In genomic region chr2:32355976-32356734, GRCh38 we compare ENCODE assay signal across 8 cellular contexts. TPM values are rescaled to one million over a fixed set of nuclear protein-coding genes. Genes with fewer than 3 reads are reported as not detected.
A peak's percentile ranks its signal among the peaks of the same experiment; 100 is the strongest.
DNase-seq lines count a peak whose midpoint lies in the region; ATAC-seq and TF ChIP-seq lines count a peak whose summit lies in the region.

No MANE protein-coding gene starts in this region.

- peaks cover 25% of the 10 kb centered on the region for H3K4me1 ChIP-seq in CD4-positive, CD25-positive, alpha-beta regulatory T cell (ENCODE audit: control insufficient read depth, insufficient read depth, low read length, poor library complexity, severe bottlenecking)
- H3K4me1 ChIP-seq in hepatocyte (ENCODE audit: insufficient read depth), result peaks cover 25% of the 10 kb centered on the region
- H3K4me1 ChIP-seq in spleen, result peaks cover 14 to 42% (median 38%) of the 10 kb centered on the region in 6 donors

- no peaks in the 10 kb centered on the region for H3K27me3 Mint-ChIP-seq in CD4-positive, CD25-positive, alpha-beta regulatory T cell
- H3K27me3 Mint-ChIP-seq in activated B cell treated with CpG ODN at 0.5 μM for 24 hours, result no peaks in the 10 kb centered on the region

- POLR2A ChIA-PET in activated B cell treated with CpG ODN at 0.5 μM for 24 hours (lab: Charles Lee), result interaction anchor here (0.5 to 1.2 kb wide), 8 partner anchors 20 to 356 kb away, joined by 3 to 8 read pairs (median 4); partner anchors contain the start of gene SLC30A6

- H3K4me1 Mint-ChIP-seq in CD4-positive, CD25-positive, alpha-beta regulatory T cell, result peaks cover 23 to 34% (median 24%) of the 10 kb centered on the region in 4 donors
- peaks cover 33% of the 10 kb centered on the region for H3K4me1 Mint-ChIP-seq in activated B cell treated with CpG ODN at 0.5 μM for 24 hours

- H3K27me3 ChIP-seq in CD4-positive, CD25-positive, alpha-beta regulatory T cell (ENCODE audit: control insufficient read depth, insufficient read depth, low read length), result no peaks in the 10 kb centered on the region
- no peaks in the 10 kb centered on the region for H3K27me3 ChIP-seq in hepatocyte
- H3K27me3 ChIP-seq in spleen (replicated peaks in 1 of 7), result no peaks in the 10 kb centered on the region

- no peaks in the 10 kb centered on the region for H3K9me2 ChIP-seq in hepatocyte (replicated peaks; ENCODE audit: insufficient read depth)

- TF ChIP-seq POLR2A in spleen (IDR thresholded peaks at IDR 0.05), result no peak

- peaks cover under 1% of the 10 kb centered on the region for H3K36me3 Mint-ChIP-seq in CD4-positive, CD25-positive, alpha-beta regulatory T cell
- peaks cover 23% of the 10 kb centered on the region for H3K36me3 Mint-ChIP-seq in activated B cell treated with CpG ODN at 0.5 μM for 24 hours (ENCODE audit: low read depth)

- H3K27ac ChIP-seq in CD4-positive, CD25-positive, alpha-beta regulatory T cell (ENCODE audit: insufficient read depth, low read length, poor library complexity, severe bottlenecking), result peak overlapping the region; percentile 85
- H3K27ac ChIP-seq in hepatocyte (peak overlapping the region; percentile 99), spleen (peak overlapping the region; percentile 97 to 99 (median 98))

- peak overlapping the region; percentile 83 to 97 (median 93) for H3K27ac Mint-ChIP-seq in CD4-positive, CD25-positive, alpha-beta regulatory T cell
- H3K27ac Mint-ChIP-seq in activated B cell treated with CpG ODN at 0.5 μM for 24 hours, result peak overlapping the region; percentile 90

- H3K4me2 ChIP-seq in hepatocyte, result peak overlapping the region; percentile 73

- 9% methylated on average over 15 of the region's 17 CpGs for WGBS in hepatocyte (ENCODE audit: low lambda C conversion rate, missing lambda C conversion rate)
- 6 to 7% (median 6%) methylated on average over 17 of the region's 17 CpGs for WGBS in spleen, 5 donors

- TF ChIP-seq CTCF in activated B cell treated with CpG ODN at 0.5 μM for 24 hours (IDR thresholded peaks at IDR 0.05) (no peak), hepatocyte (IDR thresholded peaks at IDR 0.05; ENCODE audit: poor library complexity) (no peak), spleen (IDR thresholded peaks at IDR 0.05 in 8 of 11, conservative IDR thresholded peaks at IDR 0.05 in 3 of 11) (no peak)

- peak overlapping the region; percentile 85 for H3K4me3 ChIP-seq in CD4-positive, CD25-positive, alpha-beta regulatory T cell (ENCODE audit: low read depth, low read length)
- H3K4me3 ChIP-seq in hepatocyte, result peak overlapping the region; percentile 58
- peak overlapping the region; percentile 90 to 99 (median 96) for H3K4me3 ChIP-seq in spleen

- no peaks in the 10 kb centered on the region for H3K9me3 Mint-ChIP-seq in CD4-positive, CD25-positive, alpha-beta regulatory T cell
- no peaks in the 10 kb centered on the region for H3K9me3 Mint-ChIP-seq in activated B cell treated with CpG ODN at 0.5 μM for 24 hours

- H3K36me3 ChIP-seq in CD4-positive, CD25-positive, alpha-beta regulatory T cell (ENCODE audit: control insufficient read depth, insufficient read depth, low read length), result no peaks in the 10 kb centered on the region
- no peaks in the 10 kb centered on the region for H3K36me3 ChIP-seq in hepatocyte (replicated peaks; ENCODE audit: insufficient read depth, low read depth)
- H3K36me3 ChIP-seq in spleen, result peaks cover 0 to 6% (median 0%) of the 10 kb centered on the region in 6 donors

- intact Hi-C loops in activated B cell treated with CpG ODN at 0.5 μM for 24 hours (cut with micrococcal nuclease), result loop anchor here (1.0 to 10.0 kb wide), 6 partner anchors 79 to 1241 kb away; partner anchors contain the start of genes FAM98A, MEMO1, RASGRP3 and SLC30A6
- intact Hi-C loops in spleen (cut with DNase I; ENCODE audit: low total_unique reads), result no loop called here

- peak overlapping the region; percentile 84 for H2AFZ ChIP-seq in hepatocyte

- H4K20me1 ChIP-seq in hepatocyte (ENCODE audit: insufficient read depth, poor library complexity, severe bottlenecking), result peaks cover 30% of the 10 kb centered on the region

- peak in 1 of 3 donors; percentile 5 for DNase-seq in CD4-positive, CD25-positive, alpha-beta regulatory T cell
- DNase-seq in activated B cell treated with CpG ODN at 0.5 μM for 24 hours, result no peak
- no peak for DNase-seq in hepatocyte (ENCODE audit: low spot score)
- no peak for DNase-seq in spleen
- no peak for DNase-seq in stimulated activated CD4-positive, alpha-beta T cell treated with anti-CD3 and anti-CD28 coated beads, Interleukin-4, amount 100 ng/mL, for 24 hours

- H3K9me3 ChIP-seq in CD4-positive, CD25-positive, alpha-beta regulatory T cell (ENCODE audit: control insufficient read depth in 2 of 2, low read length in 2 of 2), result no peaks in the 10 kb centered on the region
- H3K9me3 ChIP-seq in hepatocyte (ENCODE audit: low read depth), result no peaks in the 10 kb centered on the region
- no peaks in the 10 kb centered on the region for H3K9me3 ChIP-seq in spleen

- peak overlapping the region; percentile 89 to 92 (median 92) for H3K4me3 Mint-ChIP-seq in CD4-positive, CD25-positive, alpha-beta regulatory T cell
- peak overlapping the region; percentile 93 for H3K4me3 Mint-ChIP-seq in activated B cell treated with CpG ODN at 0.5 μM for 24 hours

- peaks cover 38% of the 10 kb centered on the region for H3K79me2 ChIP-seq in hepatocyte

- ATAC-seq in CD4-positive, CD25-positive, alpha-beta regulatory T cell (ENCODE audit: low read depth in 2 of 2), result no peak
- ATAC-seq in HG02571 (IDR thresholded peaks at IDR 0.05; ENCODE audit: unreplicated experiment) (peak; percentile 38), activated B cell treated with CpG ODN at 0.5 μM for 24 hours (ENCODE audit: low read depth) (no peak), GM21423 (IDR thresholded peaks at IDR 0.05; ENCODE audit: unreplicated experiment) (no peak), HG03108 (IDR thresholded peaks at IDR 0.05; ENCODE audit: unreplicated experiment) (no peak)

- CTCF ChIA-PET in activated B cell treated with CpG ODN at 0.5 μM for 24 hours (lab: Charles Lee), result no interaction called here

RNA-seq across cellular contexts. Expression of gene BIRC6, which starts 0.7 kb away (rescaled TPM):
- 176 TPM for total RNA-seq in CD4-positive, CD25-positive, alpha-beta regulatory T cell
- polyA plus RNA-seq in CD4-positive, CD25-positive, alpha-beta regulatory T cell, result 10 to 100 TPM; 18.9 to 29.1 (median 23.5) TPM
- total RNA-seq in activated B cell treated with CpG ODN at 0.5 μM for 24 hours, result 155 and 180 TPM in 2 replicates
- 106 and 114 TPM in 2 replicates for total RNA-seq in hepatocyte
- 17.8 and 23.3 TPM in 2 replicates for polyA plus RNA-seq in hepatocyte
- total RNA-seq in spleen, result 100 to 1,000 TPM; 138 to 226 (median 195) TPM
- 10 to 100 TPM; 17.8 to 18.5 (median 18.3) TPM for polyA plus RNA-seq in spleen
